In the genomic region with DNA sequence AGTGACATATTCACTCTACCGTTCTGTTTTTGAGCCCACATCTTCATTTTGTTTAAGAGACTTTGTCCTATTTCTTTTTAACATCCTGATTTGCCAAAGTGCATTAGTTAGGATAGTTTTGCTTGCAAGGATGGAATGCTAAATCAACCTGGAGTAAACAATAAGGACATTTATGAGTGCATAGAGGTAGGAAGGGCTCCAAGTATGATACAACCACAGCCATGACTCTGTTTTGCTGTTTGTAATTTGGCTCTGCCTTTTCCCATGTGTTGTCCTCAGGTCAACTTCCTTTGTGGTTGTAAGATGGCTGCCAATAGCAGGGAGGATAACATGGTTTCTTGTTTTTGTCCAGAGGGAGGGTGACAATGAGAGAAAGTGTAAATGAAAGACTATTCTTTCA, we compare ENCODE assay signal across 20 cellular contexts.
DNase-seq lines count a peak whose midpoint lies in the region; ATAC-seq, FAIRE-seq and TF ChIP-seq lines count a peak whose summit lies in the region.
"Had no signal": no experiment of that assay in that cellular context is flagged by ENCODE, and none has a peak within 500 bp of the region (broad histone marks: within the 10 kb centered on the region; RNA-seq: fewer than 3 reads in every experiment).

No MANE protein-coding gene starts in this region.

- H3K4me1 Mint-ChIP-seq in nephron, result peaks cover 27% of the 10 kb centered on the region

- H4K20me1 ChIP-seq in K562 (replicated peaks; ENCODE audit: control insufficient read depth, insufficient read depth, low read length), result no peaks in the 10 kb centered on the region

- TF ChIP-seq EP300 in K562 (IDR thresholded peaks at IDR 0.05; ENCODE audit: low read length), result no peak

- 35% methylated on average over 1 of the region's 1 CpG for WGBS in K562 (ENCODE audit: insufficient coverage, low coverage, missing lambda C conversion rate)

- H3K27me3 Mint-ChIP-seq in nephron (ENCODE audit: low read depth), result peaks cover 4% of the 10 kb centered on the region

- no peak overlapping the region for H3K27ac ChIP-seq in K562 (ENCODE audit: extremely low read depth, low read depth, low read length)
- H3K27ac ChIP-seq: thyroid gland had no signal

- DNase-seq in AG09309 (ENCODE audit: low read depth) (peak; percentile 8), HCEC 1CT (peak; percentile 12), K562 (ENCODE audit: extremely low read depth in 1 of 4, low spot score in 3 of 4) (no peak), activated T-cell treated with anti-CD3 and anti-CD28 coated beads for 4 hours (no peak), islet precursor cell (no peak), NCI-H1436 (lab: John Stamatoyannopoulos, UW) (no peak)
- DNase-seq: activated CD4-positive, alpha-beta T cell treated with anti-CD3 and anti-CD28 coated beads for 1 hour; activated effector memory CD4-positive, alpha-beta T cell treated with anti-CD3 and anti-CD28 coated beads, Interleukin-2, amount 50 U/mL, for 16 hours; amniotic stem cell; endodermal cell; foreskin melanocyte; retina; thyroid gland had no signal

- CTCF ChIA-PET in K562 (lab: Yijun Ruan, JAX; ENCODE audit: low intra/inter-chr PET ratio), result interaction anchor here (0.8 to 6.1 kb wide), 2 partner anchors 115 to 234 kb away, joined by 3 to 98 read pairs; no protein-coding TSS in a partner anchor

- H3K4me3 Mint-ChIP-seq in nephron, result no peak overlapping the region
- H3K4me3 Mint-ChIP-seq: endodermal cell; mesothelial cell of epicardium; neural crest cell; stimulated activated memory B cell treated with anti-CD40 and anti-IgM and Interleukin-4, amounts not matched to agents 10 μg/mL and 1 μg/mL and 100 μg/mL, for 72 hours had no signal

- no peaks in the 10 kb centered on the region for H3K9me3 Mint-ChIP-seq in nephron
- H3K9me3 Mint-ChIP-seq: endodermal cell; mesothelial cell of epicardium; neural crest cell; stimulated activated memory B cell treated with anti-CD40 and anti-IgM and Interleukin-4, amounts not matched to agents 10 μg/mL and 1 μg/mL and 100 μg/mL, for 72 hours had no signal

- intact Hi-C loops in K562 (cut with micrococcal nuclease), result no loop called here

- no peaks in the 10 kb centered on the region for H3K36me3 Mint-ChIP-seq in nephron (ENCODE audit: low read depth)
- H3K36me3 Mint-ChIP-seq: mesothelial cell of epicardium; stimulated activated memory B cell treated with anti-CD40 and anti-IgM and Interleukin-4, amounts not matched to agents 10 μg/mL and 1 μg/mL and 100 μg/mL, for 72 hours had no signal

- no peaks in the 10 kb centered on the region for H3K27me3 ChIP-seq in K562 (ENCODE audit: control insufficient read depth in 2 of 2, insufficient read depth in 2 of 2, low read length in 2 of 2)
- H3K27me3 ChIP-seq: thyroid gland had no signal

- TF ChIP-seq CTCF in AG09309 (IDR thresholded peaks at IDR 0.05; ENCODE audit: control insufficient read depth, insufficient read depth, low read depth, low read length, missing control alignments), result no peak
- no peak for TF ChIP-seq CTCF in K562 (IDR thresholded peaks at IDR 0.05 in 2 of 3, conservative IDR thresholded peaks at IDR 0.05 in 1 of 3; ENCODE audit: insufficient read depth in 2 of 3, low read depth in 1 of 3, low read length in 3 of 3)
- TF ChIP-seq CTCF in nephron (IDR thresholded peaks at IDR 0.05; ENCODE audit: unreplicated experiment in 3 of 3), result no peak

- ATAC-seq in K562 (no peak), HG03095 (IDR thresholded peaks at IDR 0.05; ENCODE audit: unreplicated experiment) (no peak)
- ATAC-seq: Panc1; SK-N-SH treated with all-trans-retinoic acid at 6 μM for 48 hours; stimulated activated memory B cell treated with anti-CD40 and anti-IgM and Interleukin-4, amounts not matched to agents 10 μg/mL and 1 μg/mL and 100 μg/mL, for 72 hours had no signal

- no peaks in the 10 kb centered on the region for H3K36me3 ChIP-seq in K562 (ENCODE audit: control insufficient read depth, insufficient read depth, low read length)
- H3K36me3 ChIP-seq: thyroid gland had no signal

- in situ Hi-C loops in K562 (cut with MboI), result loop anchor here (5.0 to 25.0 kb wide), 2 partner anchors 115 to 225 kb away; no protein-coding TSS in a partner anchor

- H3K4me3 ChIP-seq in AG09309 (ENCODE audit: control insufficient read depth, low read depth, low read length) (no peak overlapping the region), K562 (no peak overlapping the region)
- H3K4me3 ChIP-seq: thyroid gland had no signal

- H3K79me2 ChIP-seq in K562 (ENCODE audit: control insufficient read depth, insufficient read depth, low read length), result no peaks in the 10 kb centered on the region

- FAIRE-seq in K562 (lab: Jason Lieb, UNC), result peak; percentile 58

- H3K9ac ChIP-seq in K562 (ENCODE audit: insufficient read depth in 1 of 2, low read depth in 2 of 2, low read length in 2 of 2), result no peak overlapping the region

- H3K9me1 ChIP-seq in K562 (ENCODE audit: control insufficient read depth, insufficient read depth, low read length), result no peaks in the 10 kb centered on the region

- H3K4me2 ChIP-seq in K562 (ENCODE audit: insufficient read depth, low read length), result no peak overlapping the region

- peak overlapping the region in 2 of 3 experiments; percentile 59 to 75 for H3K27ac Mint-ChIP-seq in nephron
- H3K27ac Mint-ChIP-seq: endodermal cell; mesothelial cell of epicardium; stimulated activated memory B cell treated with anti-CD40 and anti-IgM and Interleukin-4, amounts not matched to agents 10 μg/mL and 1 μg/mL and 100 μg/mL, for 72 hours had no signal

- BruUV-seq in K562 (replicated peaks; lab: Mats Ljungman, UMichigan), result no TSS peak

- TF ChIP-seq RAD21 in K562 (CRISPR knock-in tag; conservative IDR thresholded peaks at IDR 0.05 in 1 of 2, IDR thresholded peaks at IDR 0.05 in 1 of 2), result no peak

- H3K9me3 ChIP-seq in K562 (replicated peaks; ENCODE audit: control insufficient read depth, insufficient read depth, low read depth, low read length), result no peaks in the 10 kb centered on the region
- H3K9me3 ChIP-seq: thyroid gland had no signal

- POLR2A ChIA-PET in K562 (lab: Yijun Ruan, JAX), result no interaction called here

- H2AFZ ChIP-seq in K562 (ENCODE audit: low read depth, low read length), result peak overlapping the region; percentile 54; the same call in 1 of the 2 replicates

- no peak for TF ChIP-seq POLR2A in K562 (conservative IDR thresholded peaks at IDR 0.05)

- H3K4me1 ChIP-seq in K562 (replicated peaks in 1 of 2; ENCODE audit: control insufficient read depth in 2 of 2, insufficient read depth in 2 of 2, low read length in 2 of 2), result peaks cover 5 to 13% of the 10 kb centered on the region in 2 experiments; a peak in 4 of 5 replicates
- H3K4me1 ChIP-seq: thyroid gland had no signal

TF ChIP-seq in K562, 482 proteins besides CTCF, POLR2A, EP300 and RAD21:
- no peak for TF ChIP-seq ZBTB1 (CRISPR knock-in tag; IDR thresholded peaks at IDR 0.05; ENCODE audit: borderline replicate concordance, low read depth)
- TF ChIP-seq, protein P1, sequence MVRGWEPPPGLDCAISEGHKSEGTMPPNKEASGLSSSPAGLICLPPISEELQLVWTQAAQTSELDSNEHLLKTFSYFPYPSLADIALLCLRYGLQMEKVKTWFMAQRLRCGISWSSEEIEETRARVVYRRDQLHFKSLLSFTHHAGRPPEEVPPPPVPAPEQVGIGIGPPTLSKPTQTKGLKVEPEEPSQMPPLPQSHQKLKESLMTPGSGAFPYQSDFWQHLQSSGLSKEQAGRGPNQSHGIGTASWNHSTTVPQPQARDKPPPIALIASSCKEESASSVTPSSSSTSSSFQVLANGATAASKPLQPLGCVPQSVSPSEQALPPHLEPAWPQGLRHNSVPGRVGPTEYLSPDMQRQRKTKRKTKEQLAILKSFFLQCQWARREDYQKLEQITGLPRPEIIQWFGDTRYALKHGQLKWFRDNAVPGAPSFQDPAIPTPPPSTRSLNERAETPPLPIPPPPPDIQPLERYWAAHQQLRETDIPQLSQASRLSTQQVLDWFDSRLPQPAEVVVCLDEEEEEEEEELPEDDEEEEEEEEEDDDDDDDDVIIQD (CRISPR knock-in tag; IDR thresholded peaks at IDR 0.05), result no peak
- peak; percentile 32; the same call in 1 of the 2 replicates for TF ChIP-seq ETV1 (tag; conservative IDR thresholded peaks at IDR 0.05; ENCODE audit: low read depth)
- TF ChIP-seq YY1 (IDR thresholded peaks at IDR 0.05; ENCODE audit: borderline replicate concordance in 1 of 3, control insufficient read depth in 1 of 3, extremely low read depth in 1 of 3, insufficient read depth in 3 of 3, insufficient read length in 1 of 3, insufficient replicate concordance in 2 of 3, low read depth in 1 of 3, low read length in 2 of 3), result peak in 1 of 3 experiments; percentile 43
- TF ChIP-seq ZNF431 (CRISPR knock-in tag; IDR thresholded peaks at IDR 0.05), result no peak
- TF ChIP-seq BRD9 (IDR thresholded peaks at IDR 0.05; ENCODE audit: low read depth, partially characterized antibody), result no peak

Comparison
In these comparisons a context has a peak if more than half of its experiments do, and no peak if none do; other contexts are left out.
1. DNase-seq: peak in AG09309 (single experiment) and HCEC 1CT (single experiment); none in K562 (0 of 4), activated T-cell treated with anti-CD3 and anti-CD28 coated beads for 4 hours (single experiment), islet precursor cell (single experiment) and NCI-H1436 (single experiment).